In genomic region chr20:25270829-25271251, GRCh38 we compare ENCODE assay signal across 15 cellular contexts. TPM values are rescaled to one million over a fixed set of nuclear protein-coding genes. Genes with fewer than 3 reads are reported as not detected.
DNase-seq lines count a peak whose midpoint lies in the region; ATAC-seq lines count a peak whose summit lies in the region.
"Had no signal": no experiment of that assay in that cellular context is flagged by ENCODE, and none has a peak within 500 bp of the region (broad histone marks: within the 10 kb centered on the region; RNA-seq: fewer than 3 reads in every experiment).

No MANE protein-coding gene starts in this region.

- intact Hi-C loops in left cardiac atrium (cut with DNase I), result no loop called here

- no peak for ATAC-seq in left cardiac atrium
- no peak for ATAC-seq in HG03097 (IDR thresholded peaks at IDR 0.05; ENCODE audit: low FRiP score, unreplicated experiment)
- no peak for ATAC-seq in GM18868 (IDR thresholded peaks at IDR 0.05; ENCODE audit: unreplicated experiment)
- ATAC-seq: A549; naive thymus-derived CD8-positive, alpha-beta T cell had no signal

- DNase-seq in NCI-H748 (lab: John Stamatoyannopoulos, UW; ENCODE audit: unreplicated experiment) (peak; percentile 67), NCI-H748 treated with DMSO at 0.1 percent for 48 hours (lab: John Stamatoyannopoulos, UW) (no peak), NCI-H774 (lab: John Stamatoyannopoulos, UW) (peak; percentile 48), left cardiac atrium (peak; percentile 13), HCEC 1CT (no peak)
- DNase-seq: brain microvascular endothelial cell, endodermal cell, NCI-H1105 treated with DMSO at 0.1 percent for 48 hours, substantia nigra, T-helper 1 cell had no signal

- H3K27ac ChIP-seq in temporal lobe (ENCODE audit: low read depth, low read length), result peak overlapping the region; percentile 88
- H3K27ac ChIP-seq: A549, brain microvascular endothelial cell had no signal

RNA-seq across cellular contexts. Expression of gene PYGB, which starts 23.0 kb away (rescaled TPM):
- total RNA-seq in left cardiac atrium (100 to 1,000 TPM; 103 to 152 TPM), temporal lobe (62.4 TPM)

Comparison
In these comparisons a context has a peak if more than half of its experiments do, and no peak if none do; other contexts are left out.
1. DNase-seq: peak in NCI-H748 (single experiment), NCI-H774 (single experiment) and left cardiac atrium (single experiment); none in NCI-H748 treated with DMSO at 0.1 percent for 48 hours (single experiment) and HCEC 1CT (single experiment).